ENCODE assay signal across 1 cellular context in genomic region chr2:73907840-73908452, GRCh38.
TF ChIP-seq lines count a peak whose summit lies in the region.

No MANE protein-coding gene starts in this region.

TF ChIP-seq in HEK293, 187 proteins besides CTCF, POLR2A, EP300 and RAD21 (continued from another document):
- no peak for TF ChIP-seq ZSCAN5A (tag by site-specific recombination; IDR thresholded peaks at IDR 0.05)
- TF ChIP-seq FEZF1 (tag by site-specific recombination; IDR thresholded peaks at IDR 0.05): peak; percentile 71
- TF ChIP-seq ZNF266 (tag by site-specific recombination; IDR thresholded peaks at IDR 0.05; ENCODE audit: low read depth): no peak
- TF ChIP-seq ZNF146 (tag by site-specific recombination; IDR thresholded peaks at IDR 0.05): no peak
- no peak for TF ChIP-seq ZNF121 (tag by site-specific recombination; IDR thresholded peaks at IDR 0.05)
- peak; percentile 76 for TF ChIP-seq PRDM6 (tag by site-specific recombination; IDR thresholded peaks at IDR 0.05)
- TF ChIP-seq ZNF169 (tag by site-specific recombination; IDR thresholded peaks at IDR 0.05): no peak
- TF ChIP-seq ZFP3 (tag by site-specific recombination; IDR thresholded peaks at IDR 0.05; ENCODE audit: low read depth): no peak
- TF ChIP-seq ZBTB6 (tag by site-specific recombination; IDR thresholded peaks at IDR 0.05): peak; percentile 96
- TF ChIP-seq GLIS2 (tag by site-specific recombination; IDR thresholded peaks at IDR 0.05): no peak
- peak; percentile 29; the same call in 1 of the 2 replicates for TF ChIP-seq ZNF664 (tag by site-specific recombination; IDR thresholded peaks at IDR 0.05)
- TF ChIP-seq ZNF26 (tag by site-specific recombination; IDR thresholded peaks at IDR 0.05): no peak
- TF ChIP-seq ZNF19 (tag by site-specific recombination; IDR thresholded peaks at IDR 0.05; ENCODE audit: low read depth): no peak
- TF ChIP-seq ZBTB7A (tag by site-specific recombination; IDR thresholded peaks at IDR 0.05; ENCODE audit: low read depth): no peak
- no peak for TF ChIP-seq PBX3 (CRISPR knock-in tag; IDR thresholded peaks at IDR 0.05)
- peak; percentile 47; the same call in 1 of the 2 replicates for TF ChIP-seq ZNF18 (tag by site-specific recombination; IDR thresholded peaks at IDR 0.05)
- no peak for TF ChIP-seq ZNF621 (tag by site-specific recombination; IDR thresholded peaks at IDR 0.05)
- TF ChIP-seq REPIN1 (tag by site-specific recombination; IDR thresholded peaks at IDR 0.05; ENCODE audit: low read depth): no peak
- peak; percentile 55 for TF ChIP-seq ZEB2 (tag by site-specific recombination; IDR thresholded peaks at IDR 0.05)
- peak; percentile 34; the same call in 1 of the 2 replicates for TF ChIP-seq ZNF24 (tag by site-specific recombination; IDR thresholded peaks at IDR 0.05)
- TF ChIP-seq ZBTB1 (tag by site-specific recombination; IDR thresholded peaks at IDR 0.05): no peak
- TF ChIP-seq KLF17 (tag by site-specific recombination; IDR thresholded peaks at IDR 0.05): no peak
- TF ChIP-seq ZNF223 (tag by site-specific recombination; IDR thresholded peaks at IDR 0.05): no peak
- TF ChIP-seq ZNF433 (tag by site-specific recombination; IDR thresholded peaks at IDR 0.05; ENCODE audit: low read depth): no peak
- peak; percentile 77 for TF ChIP-seq OSR2 (tag by site-specific recombination; IDR thresholded peaks at IDR 0.05)
- TF ChIP-seq ZBTB48 (tag by site-specific recombination; IDR thresholded peaks at IDR 0.05): 0 out of 2 replicates have a peak, but pooled peaks have one; percentile 22
- no peak for TF ChIP-seq ZNF521 (tag by site-specific recombination; IDR thresholded peaks at IDR 0.05)
- TF ChIP-seq ZSCAN30 (tag by site-specific recombination; IDR thresholded peaks at IDR 0.05): peak; percentile 48; the same call in 1 of the 2 replicates
- TF ChIP-seq TSHZ1 (tag by site-specific recombination; IDR thresholded peaks at IDR 0.05; ENCODE audit: borderline replicate concordance): peak; percentile 52; the same call in 1 of the 2 replicates
- no peak; the same call in 1 of the 2 replicates for TF ChIP-seq TCF7L2 (IDR thresholded peaks at IDR 0.05; ENCODE audit: borderline replicate concordance, low read depth, low read length)
- no peak for TF ChIP-seq ZBTB44 (tag by site-specific recombination; IDR thresholded peaks at IDR 0.05)
- no peak for TF ChIP-seq ZNF624 (tag by site-specific recombination; IDR thresholded peaks at IDR 0.05)
- no peak for TF ChIP-seq ZNF202 (tag by site-specific recombination; IDR thresholded peaks at IDR 0.05; ENCODE audit: borderline replicate concordance)
- no peak for TF ChIP-seq ZNF398 (tag by site-specific recombination; IDR thresholded peaks at IDR 0.05)
- no peak for TF ChIP-seq ZNF157 (tag by site-specific recombination; IDR thresholded peaks at IDR 0.05)
- TF ChIP-seq KLF7 (tag by site-specific recombination; IDR thresholded peaks at IDR 0.05; ENCODE audit: borderline replicate concordance): no peak
- TF ChIP-seq ZNF362 (tag by site-specific recombination; IDR thresholded peaks at IDR 0.05): no peak
